ENCODE assay signal across 8 cellular contexts in genomic region chr6:43274916-43275597, GRCh38. TPM values are rescaled to one million over a fixed set of nuclear protein-coding genes. Genes with fewer than 3 reads are reported as not detected.
DNase-seq lines count a peak whose midpoint lies in the region; ATAC-seq and TF ChIP-seq lines count a peak whose summit lies in the region.

No MANE protein-coding gene starts in this region.

- H4K20me1 ChIP-seq in GM23338 (replicated peaks; ENCODE audit: insufficient read depth) = no peaks in the 10 kb centered on the region

- peaks cover 50% of the 10 kb centered on the region for H3K27me3 Mint-ChIP-seq in GM23338 (ENCODE audit: insufficient read depth, low read depth, poor library complexity)

- TF ChIP-seq POLR2A in gastroesophageal sphincter (IDR thresholded peaks at IDR 0.05) = no peak

- peak; percentile 38 for DNase-seq in GM23338 (ENCODE audit: low spot score)
- peak; percentile 48 for DNase-seq in activated CD8-positive, alpha-beta memory T cell treated with anti-CD3 and anti-CD28 coated beads, Interleukin-2, amount 50 U/mL, for 4 hours
- peak; percentile 18 to 33 for DNase-seq in stimulated activated CD4-positive, alpha-beta T cell treated with anti-CD3 and anti-CD28 coated beads, Interleukin-1b, Interleukin-23, amount 100 ng/mL, for 4 hours (ENCODE audit: low read depth in 2 of 2)
- no peak for DNase-seq in NCI-H748 treated with DMSO at 0.1 percent for 48 hours (lab: John Stamatoyannopoulos, UW)

- peak overlapping the region; percentile 89 for H3K4me2 ChIP-seq in GM23338

- peaks cover 71% of the 10 kb centered on the region for H3K27me3 ChIP-seq in GM23338 (ENCODE audit: insufficient read depth)
- peaks cover 28% of the 10 kb centered on the region for H3K27me3 ChIP-seq in gastroesophageal sphincter

- ATAC-seq in GM23338 = peak; percentile 6
- ATAC-seq in gastroesophageal sphincter = no peak
- ATAC-seq in HG02642 (IDR thresholded peaks at IDR 0.05; ENCODE audit: poor library complexity, unreplicated experiment) = no peak
- ATAC-seq in GM18502 (IDR thresholded peaks at IDR 0.05; ENCODE audit: poor library complexity, unreplicated experiment) = no peak
- ATAC-seq in HG02588 (IDR thresholded peaks at IDR 0.05; ENCODE audit: unreplicated experiment) = no peak

- H3K4me3 ChIP-seq in GM23338 (peak overlapping the region; percentile 78), gastroesophageal sphincter (peak overlapping the region; percentile 25 to 58)

- H3K9me3 ChIP-seq in gastroesophageal sphincter = no peaks in the 10 kb centered on the region

- H3F3A ChIP-seq in GM23338 (replicated peaks; ENCODE audit: low read depth) = no peaks in the 10 kb centered on the region; the same call in 1 of the 2 replicates

- no peak overlapping the region for H3K27ac Mint-ChIP-seq in GM23338

- H3K36me3 Mint-ChIP-seq in GM23338 (ENCODE audit: low read depth) = no peaks in the 10 kb centered on the region

- 0 to 20% methylated on average over 2 to 8 of the region's 65 CpGs for WGBS in gastroesophageal sphincter (ENCODE audit: low coverage in 1 of 2), 2 donors

- TF ChIP-seq CTCF in GM23338 (conservative IDR thresholded peaks at IDR 0.05; ENCODE audit: low read depth in 2 of 2) (no peak), gastroesophageal sphincter (IDR thresholded peaks at IDR 0.05) (no peak)

- no peaks in the 10 kb centered on the region for H3K9me3 Mint-ChIP-seq in GM23338

- H3K4me3 Mint-ChIP-seq in GM23338 = peak overlapping the region; percentile 81

- H3K4me1 Mint-ChIP-seq in GM23338 = peaks cover 42% of the 10 kb centered on the region

- H2AFZ ChIP-seq in GM23338 = peak overlapping the region; percentile 84

- H3K9me2 ChIP-seq in GM23338 (ENCODE audit: insufficient read depth) = no peaks in the 10 kb centered on the region

- H3K4me1 ChIP-seq in GM23338 (ENCODE audit: insufficient read depth) (peaks cover 29% of the 10 kb centered on the region), gastroesophageal sphincter (peaks cover 0 to 42% (median 14%) of the 10 kb centered on the region in 3 donors)

- H3K36me3 ChIP-seq in GM23338 (ENCODE audit: insufficient read depth) (no peaks in the 10 kb centered on the region), gastroesophageal sphincter (no peaks in the 10 kb centered on the region)

- H3K27ac ChIP-seq in GM23338 (ENCODE audit: low read depth) (no peak overlapping the region), gastroesophageal sphincter (peak overlapping the region in 1 of 4 donors; percentile 51)

- no peak for TF ChIP-seq EP300 in gastroesophageal sphincter (IDR thresholded peaks at IDR 0.05)

- no peaks in the 10 kb centered on the region for H3K79me2 ChIP-seq in GM23338 (replicated peaks; ENCODE audit: insufficient read depth)

TF ChIP-seq in GM23338, 12 proteins besides CTCF, POLR2A, EP300 and RAD21:
- TF ChIP-seq NANOG (IDR thresholded peaks at IDR 0.05; ENCODE audit: borderline replicate concordance) (no peak), REST (IDR thresholded peaks at IDR 0.05; ENCODE audit: unreplicated experiment) (no peak), EZH2 (IDR thresholded peaks at IDR 0.05; ENCODE audit: low read depth, unreplicated experiment) (peak; percentile 30), ZNF331 (CRISPR knock-in tag; IDR thresholded peaks at IDR 0.05; ENCODE audit: low read depth) (no peak), STAT1 (IDR thresholded peaks at IDR 0.05; ENCODE audit: unreplicated experiment) (no peak)

RNA-seq across cellular contexts. Expression of gene SLC22A7, which starts 23.0 kb away (rescaled TPM):
- total RNA-seq in GM23338 (2014; rRNA removed; shearing (Covaris generic)) = not detected in 2 replicates
- 0.14 and 0.31 TPM in 2 replicates for polyA plus RNA-seq in GM23338 (2016; fragmentation: Nextera tagmentation; extraction: Ambion mirVana)
- total RNA-seq in gastroesophageal sphincter = not detected

RNA-seq across cellular contexts. Expression of gene TTBK1, which starts 31.8 kb away (rescaled TPM):
- total RNA-seq in GM23338 (2014; rRNA removed; shearing (Covaris generic)) = 1.1 and 1.2 TPM in 2 replicates
- polyA plus RNA-seq in GM23338 (2016; fragmentation: Nextera tagmentation; extraction: Ambion mirVana) = 0.14 and 0.29 TPM in 2 replicates
- under 1 TPM in 2 of 4 donors, not detected in 2; 0.08 to 0.20 TPM for total RNA-seq in gastroesophageal sphincter

RNA-seq across cellular contexts. Expression of gene CRIP3, which starts 33.6 kb away (rescaled TPM):
- total RNA-seq in GM23338 (2014; rRNA removed; shearing (Covaris generic)) = 18.8 and 22.0 TPM in 2 replicates
- 36.0 and 39.9 TPM in 2 replicates for polyA plus RNA-seq in GM23338 (2016; fragmentation: Nextera tagmentation; extraction: Ambion mirVana)
- not detected for total RNA-seq in gastroesophageal sphincter

RNA-seq across cellular contexts. Expression of gene DNPH1, which starts 45.8 kb away (rescaled TPM):
- 18.0 and 29.2 TPM in 2 replicates for total RNA-seq in GM23338 (2014; rRNA removed; shearing (Covaris generic))
- polyA plus RNA-seq in GM23338 (2016; fragmentation: Nextera tagmentation; extraction: Ambion mirVana) = 43.4 and 50.0 TPM in 2 replicates
- total RNA-seq in gastroesophageal sphincter = 10 to 100 TPM; 66.5 to 95.0 (median 86.6) TPM

Comparison
In these comparisons a context has a peak if more than half of its experiments do, and no peak if none do; other contexts are left out.
1. RNA of gene CRIP3, which starts 33.6 kb away (total RNA-seq): 18.8 to 22.0 TPM in GM23338; not detected in gastroesophageal sphincter; every median in the first group is over 10 times any median in the second.